ENCODE assay signal across 19 cellular contexts in the genomic region with DNA sequence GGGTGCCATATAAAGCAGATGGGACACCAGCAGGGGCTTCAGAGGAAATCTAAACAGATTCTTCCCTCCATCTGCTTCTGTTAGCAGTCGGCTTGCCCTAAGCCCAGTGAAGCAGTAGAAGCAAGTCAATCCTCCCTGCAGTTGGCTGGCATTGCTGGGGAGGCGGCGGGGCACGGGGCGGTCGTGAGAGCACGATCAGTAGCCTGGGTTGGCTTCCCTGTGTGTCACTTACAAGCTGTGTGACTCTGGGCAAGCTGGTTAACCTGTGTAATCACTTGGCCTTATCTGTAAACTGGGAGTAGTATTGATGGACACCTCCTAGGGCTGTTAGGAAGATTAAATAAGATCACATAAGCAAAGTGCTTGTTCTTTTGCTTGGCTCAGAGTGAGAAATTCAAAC.
DNase-seq lines count a peak whose midpoint lies in the region; ATAC-seq lines count a peak whose summit lies in the region.
"Had no signal": no experiment of that assay in that cellular context is flagged by ENCODE, and none has a peak within 500 bp of the region (broad histone marks: within the 10 kb centered on the region; RNA-seq: fewer than 3 reads in every experiment).

No MANE protein-coding gene starts in this region.

- no peak for ATAC-seq in HG02623 (IDR thresholded peaks at IDR 0.05; ENCODE audit: unreplicated experiment)
- ATAC-seq: CD8-positive, alpha-beta T cell; HepG2; PC-3; SK-N-SH treated with all-trans-retinoic acid at 6 μM for 48 hours; T-helper 17 cell had no signal

- DNase-seq in NCI-H1694 treated with DMSO at 0.1 percent for 48 hours (lab: John Stamatoyannopoulos, UW) (peak; percentile 82), NCI-H524 (lab: John Stamatoyannopoulos, UW) (peak; percentile 86 to 95), cerebellar nuclear complex (lab: John Stamatoyannopoulos, UW) (peak; percentile 96 to 97), COLO668 (lab: John Stamatoyannopoulos, UW; ENCODE audit: unreplicated experiment) (no peak), KBM-7 (no peak)
- no peak for DNase-seq in stimulated activated CD4-positive, alpha-beta T cell treated with anti-CD3 and anti-CD28 coated beads, Interleukin-4, amount 100 ng/mL, for 4 hours
- DNase-seq: Calu3; CD8-positive, alpha-beta T cell; Kasumi-1; NCI-H1105; NCI-H1436 treated with DMSO at 0.1 percent for 48 hours; NCI-H2081; NK-92 treated with Interleukin-12 subunit alpha and Interleukin-12 subunit beta, amount 100 ng/mL, for 24 hours; PC-3; SJCRH30; T-helper 17 cell had no signal

- in situ Hi-C loops in KBM-7 (cut with MboI; ENCODE audit: low pct_unique_long_range_greater_than_20kb, low sequenced_read_pairs), result no loop called here

Comparison
In these comparisons a context has a peak if more than half of its experiments do, and no peak if none do; other contexts are left out.
1. DNase-seq: peak in NCI-H1694 treated with DMSO at 0.1 percent for 48 hours (single experiment), NCI-H524 (2 of 2) and cerebellar nuclear complex (2 of 2); none in COLO668 (single experiment), KBM-7 (single experiment) and stimulated activated CD4-positive, alpha-beta T cell treated with anti-CD3 and anti-CD28 coated beads, Interleukin-4, amount 100 ng/mL, for 4 hours (0 of 2).